Comparison of ENCODE assay signal across 11 cellular contexts in the genomic region with DNA sequence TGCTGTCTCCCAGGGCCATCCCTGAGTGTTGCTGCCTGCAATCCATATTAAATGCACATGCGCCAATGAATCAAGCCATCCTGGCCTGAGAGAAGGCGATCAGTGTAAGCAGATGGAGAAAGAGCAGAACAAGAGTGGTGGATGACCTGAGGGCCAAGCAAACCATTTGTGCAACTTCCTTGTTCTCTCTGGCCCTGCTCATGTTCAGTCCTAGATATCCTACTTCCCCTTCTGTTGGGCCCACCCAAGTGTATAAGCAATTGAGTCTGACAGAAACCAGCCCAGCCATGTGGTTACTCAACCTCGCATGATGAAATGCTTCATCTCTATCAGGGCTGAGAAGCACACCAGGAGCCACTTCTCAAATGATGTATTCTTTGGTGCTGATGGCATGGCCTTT.
DNase-seq lines count a peak whose midpoint lies in the region; ATAC-seq and TF ChIP-seq lines count a peak whose summit lies in the region.
"Had no signal": no experiment of that assay in that cellular context is flagged by ENCODE, and none has a peak within 500 bp of the region (broad histone marks: within the 10 kb centered on the region; RNA-seq: fewer than 3 reads in every experiment).

No MANE protein-coding gene starts in this region.

- no peaks in the 10 kb centered on the region for H3K27me3 ChIP-seq in colonic mucosa
- no peaks in the 10 kb centered on the region for H3K27me3 ChIP-seq in naive thymus-derived CD4-positive, alpha-beta T cell (ENCODE audit: control insufficient read depth in 2 of 2, insufficient read depth in 2 of 2, low read length in 2 of 2)

- ATAC-seq in naive thymus-derived CD4-positive, alpha-beta T cell = peak; percentile 80
- no peak for ATAC-seq in HG03135 (IDR thresholded peaks at IDR 0.05; ENCODE audit: unreplicated experiment)
- ATAC-seq: T-cell had no signal

- H3K27me3 Mint-ChIP-seq in naive thymus-derived CD4-positive, alpha-beta T cell = peaks cover 0 to 5% (median 0%) of the 10 kb centered on the region in 5 donors
- H3K27me3 Mint-ChIP-seq: T-cell had no signal

- DNase-seq in GDM1 (lab: John Stamatoyannopoulos, UW) = peak; percentile 56
- peak; percentile 30 for DNase-seq in KG1 (lab: John Stamatoyannopoulos, UW)
- DNase-seq in colonic mucosa = peak; percentile 36
- no peak for DNase-seq in naive thymus-derived CD4-positive, alpha-beta T cell
- no peak for DNase-seq in cerebellar cortex (ENCODE audit: low spot score)
- DNase-seq in ecto neural progenitor cell (ENCODE audit: low spot score) = no peak
- no peak for DNase-seq in effector CD4-positive, alpha-beta T cell
- DNase-seq: COR-L47 had no signal

- no peaks in the 10 kb centered on the region for H3K36me3 ChIP-seq in colonic mucosa
- no peaks in the 10 kb centered on the region for H3K36me3 ChIP-seq in naive thymus-derived CD4-positive, alpha-beta T cell (ENCODE audit: control insufficient read depth in 2 of 3, insufficient read depth in 3 of 3, low read length in 3 of 3)

- H3K9me3 ChIP-seq in colonic mucosa = no peaks in the 10 kb centered on the region
- no peaks in the 10 kb centered on the region for H3K9me3 ChIP-seq in naive thymus-derived CD4-positive, alpha-beta T cell (ENCODE audit: control insufficient read depth in 2 of 3, low read length in 3 of 3)

- H3K4me3 Mint-ChIP-seq in naive thymus-derived CD4-positive, alpha-beta T cell = no peak overlapping the region
- H3K4me3 Mint-ChIP-seq: T-cell had no signal

- POLR2A ChIA-PET in naive thymus-derived CD4-positive, alpha-beta T cell (lab: Charles Lee) = no interaction called here

- peaks cover 20 to 66% (median 29%) of the 10 kb centered on the region in 7 donors for H3K4me1 Mint-ChIP-seq in naive thymus-derived CD4-positive, alpha-beta T cell

- intact Hi-C loops in colonic mucosa (cut with DNase I) = no loop called here
- intact Hi-C loops in naive thymus-derived CD4-positive, alpha-beta T cell (cut with micrococcal nuclease) = no loop called here

- H3K4me3 ChIP-seq in colonic mucosa = no peak overlapping the region
- no peak overlapping the region for H3K4me3 ChIP-seq in naive thymus-derived CD4-positive, alpha-beta T cell (ENCODE audit: low read length)

- H3K27ac Mint-ChIP-seq in naive thymus-derived CD4-positive, alpha-beta T cell = no peak overlapping the region
- H3K27ac Mint-ChIP-seq: activated T-helper 2 cell treated with anti-CD3 and anti-CD28 coated beads, Interferon-gamma antibody, Interleukin-2, Interleukin-4, amounts not matched to agents 10 μg/mL and 5 μg/mL and 100 μg/mL, durations not matched to agents 14 hours and 24 hours and 36 hours; T-cell had no signal

- no peak overlapping the region for H3K27ac ChIP-seq in colonic mucosa
- no peak overlapping the region for H3K27ac ChIP-seq in naive thymus-derived CD4-positive, alpha-beta T cell (ENCODE audit: low read depth, low read length)

- no peak for TF ChIP-seq CTCF in colonic mucosa (IDR thresholded peaks at IDR 0.05)

- H3K9me3 Mint-ChIP-seq in naive thymus-derived CD4-positive, alpha-beta T cell = peaks cover 0 to 33% (median 0%) of the 10 kb centered on the region in 11 donors

- H3K4me1 ChIP-seq in colonic mucosa = no peaks in the 10 kb centered on the region
- H3K4me1 ChIP-seq in naive thymus-derived CD4-positive, alpha-beta T cell (ENCODE audit: control insufficient read depth in 2 of 2, insufficient read depth in 2 of 2, low read length in 2 of 2) = peaks cover 12 to 37% of the 10 kb centered on the region in 2 donors

- H3K9ac ChIP-seq in colonic mucosa (ENCODE audit: low read depth in 2 of 2, low read length in 2 of 2) = no peak overlapping the region

- CTCF ChIA-PET in naive thymus-derived CD4-positive, alpha-beta T cell (lab: Charles Lee) = no interaction called here

- peaks cover 0 to 54% (median 0%) of the 10 kb centered on the region in 5 donors for H3K36me3 Mint-ChIP-seq in naive thymus-derived CD4-positive, alpha-beta T cell

Comparison
In these comparisons a context has a peak if more than half of its experiments do, and no peak if none do; other contexts are left out.
1. DNase-seq: peak in GDM1 (single experiment), KG1 (single experiment) and colonic mucosa (single experiment); none in naive thymus-derived CD4-positive, alpha-beta T cell (0 of 9), cerebellar cortex (single experiment), ecto neural progenitor cell (single experiment) and effector CD4-positive, alpha-beta T cell (single experiment).